ENCODE assay signal across 1 cellular context in genomic region chr1:109478806-109479205, GRCh38.
TF ChIP-seq lines count a peak whose summit lies in the region.

No MANE protein-coding gene starts in this region.

TF ChIP-seq in K562, 482 proteins besides CTCF, POLR2A, EP300 and RAD21 (continued from another document and continues in another):
- no peak for TF ChIP-seq ZNF639 (CRISPR knock-in tag; conservative IDR thresholded peaks at IDR 0.05 in 1 of 2, IDR thresholded peaks at IDR 0.05 in 1 of 2)
- TF ChIP-seq XRCC4 (IDR thresholded peaks at IDR 0.05; ENCODE audit: extremely low read depth, insufficient read depth, insufficient read length): no peak
- no peak for TF ChIP-seq CREB1 (IDR thresholded peaks at IDR 0.05)
- TF ChIP-seq CREB1 (CRISPR knock-in tag; IDR thresholded peaks at IDR 0.05): no peak; the same call in 1 of the 2 replicates
- no peak for TF ChIP-seq ZBTB34 (CRISPR knock-in tag; IDR thresholded peaks at IDR 0.05)
- no peak for TF ChIP-seq OTX1 (CRISPR knock-in tag; IDR thresholded peaks at IDR 0.05)
- no peak for TF ChIP-seq YY1 (IDR thresholded peaks at IDR 0.05; ENCODE audit: borderline replicate concordance in 1 of 3, control insufficient read depth in 1 of 3, extremely low read depth in 1 of 3, insufficient read depth in 3 of 3, insufficient read length in 1 of 3, insufficient replicate concordance in 2 of 3, low read depth in 1 of 3, low read length in 2 of 3)
- no peak for TF ChIP-seq RBM14 (IDR thresholded peaks at IDR 0.05; ENCODE audit: borderline replicate concordance, insufficient read depth, low read depth, low read length)
- no peak for TF ChIP-seq THAP7 (CRISPR knock-in tag; IDR thresholded peaks at IDR 0.05)
- TF ChIP-seq PPARD (CRISPR knock-in tag; IDR thresholded peaks at IDR 0.05): no peak
- TF ChIP-seq MAX (CRISPR knock-in tag; IDR thresholded peaks at IDR 0.05): peak; percentile 75
- TF ChIP-seq HIVEP1 (CRISPR knock-in tag; IDR thresholded peaks at IDR 0.05): no peak
- no peak for TF ChIP-seq TAF1 (IDR thresholded peaks at IDR 0.05; ENCODE audit: control insufficient read depth, extremely low read depth, insufficient read depth, low read length, severe bottlenecking)
- no peak for TF ChIP-seq ZNF280B (CRISPR knock-in tag; IDR thresholded peaks at IDR 0.05)
- no peak for TF ChIP-seq ATF1 (CRISPR knock-in tag; IDR thresholded peaks at IDR 0.05)
- no peak for TF ChIP-seq ATF1 (tag; IDR thresholded peaks at IDR 0.05)
- TF ChIP-seq MBD1 (CRISPR knock-in tag; IDR thresholded peaks at IDR 0.05): no peak
- TF ChIP-seq JUN (IDR thresholded peaks at IDR 0.05; ENCODE audit: borderline replicate concordance, low read depth, low read length): no peak
- peak; percentile 57; the same call in 1 of the 2 replicates for TF ChIP-seq JUN (CRISPR knock-in tag; IDR thresholded peaks at IDR 0.05; ENCODE audit: borderline replicate concordance)
- TF ChIP-seq TCF7 (IDR thresholded peaks at IDR 0.05; ENCODE audit: borderline replicate concordance): no peak
- TF ChIP-seq KLF13 (tag; IDR thresholded peaks at IDR 0.05; ENCODE audit: borderline replicate concordance, low read depth): peak; percentile 86
- peak in 1 of 2 experiments; percentile 51; a peak in 1 of 4 replicates for TF ChIP-seq RCOR1 (IDR thresholded peaks at IDR 0.05; ENCODE audit: borderline replicate concordance in 1 of 2, low read depth in 2 of 2, low read length in 2 of 2)
- TF ChIP-seq PHB2 (IDR thresholded peaks at IDR 0.05; ENCODE audit: low read depth): no peak
- peak; percentile 91 for TF ChIP-seq REST (CRISPR knock-in tag; IDR thresholded peaks at IDR 0.05; ENCODE audit: low read depth)
- no peak for TF ChIP-seq RFX5 (IDR thresholded peaks at IDR 0.05; ENCODE audit: low read depth, low read length)
- no peak for TF ChIP-seq MED1 (CRISPR knock-in tag; IDR thresholded peaks at IDR 0.05; ENCODE audit: borderline replicate concordance)
- no peak for TF ChIP-seq FUS (optimal IDR thresholded peaks at IDR 0.05; ENCODE audit: low read depth, low read length)
- no peak for TF ChIP-seq EGR1 (conservative IDR thresholded peaks at IDR 0.05)
- no peak for TF ChIP-seq JUND (IDR thresholded peaks at IDR 0.05; ENCODE audit: borderline replicate concordance, low read depth, low read length)
- TF ChIP-seq JUND (tag; IDR thresholded peaks at IDR 0.05; ENCODE audit: borderline replicate concordance, low read depth, low read length): no peak
- TF ChIP-seq NBN (IDR thresholded peaks at IDR 0.05; ENCODE audit: low read depth): no peak
- no peak for TF ChIP-seq ERF (CRISPR knock-in tag; IDR thresholded peaks at IDR 0.05)
- no peak for TF ChIP-seq ZNF75A (CRISPR knock-in tag; IDR thresholded peaks at IDR 0.05)
- no peak for TF ChIP-seq NCOA6 (IDR thresholded peaks at IDR 0.05)
- TF ChIP-seq TRIM25 (IDR thresholded peaks at IDR 0.05; ENCODE audit: borderline replicate concordance): no peak
- no peak for TF ChIP-seq ARNT (IDR thresholded peaks at IDR 0.05)
- TF ChIP-seq ZNF280A (IDR thresholded peaks at IDR 0.05; ENCODE audit: low read depth, partially characterized antibody): no peak
- no peak for TF ChIP-seq TOE1 (IDR thresholded peaks at IDR 0.05; ENCODE audit: borderline replicate concordance)
- no peak for TF ChIP-seq TOE1 (CRISPR knock-in tag; IDR thresholded peaks at IDR 0.05; ENCODE audit: borderline replicate concordance, low read depth)
- TF ChIP-seq ATF3 (IDR thresholded peaks at IDR 0.05): no peak
- no peak for TF ChIP-seq ATF3 (CRISPR knock-in tag; conservative IDR thresholded peaks at IDR 0.05)
- no peak for TF ChIP-seq SMAD4 (CRISPR knock-in tag; conservative IDR thresholded peaks at IDR 0.05)
- no peak for TF ChIP-seq RBM17 (IDR thresholded peaks at IDR 0.05; ENCODE audit: borderline replicate concordance, low read depth, low read length)
- TF ChIP-seq UBTF (IDR thresholded peaks at IDR 0.05; ENCODE audit: borderline replicate concordance in 1 of 2, low read depth in 2 of 2, low read length in 2 of 2): no peak
- TF ChIP-seq ZKSCAN1 (IDR thresholded peaks at IDR 0.05; ENCODE audit: low read depth, low read length): no peak
- no peak for TF ChIP-seq SRSF3 (IDR thresholded peaks at IDR 0.05; ENCODE audit: insufficient read depth, low read length)
